In the genomic region with DNA sequence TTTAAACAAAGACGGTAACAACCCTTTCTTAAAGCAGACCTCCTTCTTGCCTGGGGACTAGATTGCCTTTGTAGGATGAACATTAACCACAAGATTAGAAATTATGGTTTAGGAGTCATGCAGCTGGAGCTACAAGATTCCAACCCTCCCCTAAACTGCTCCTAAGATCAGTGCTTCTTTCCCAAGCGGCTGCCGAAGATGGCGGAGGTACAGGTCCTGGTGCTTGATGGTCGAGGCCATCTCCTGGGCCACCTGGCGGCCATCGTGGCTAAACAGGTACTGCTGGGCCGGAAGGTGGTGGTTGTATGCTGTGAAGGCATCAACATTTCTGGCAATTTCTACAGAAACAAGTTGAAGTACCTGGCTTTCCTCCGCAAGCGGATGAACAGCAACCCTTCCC, we compare ENCODE assay signal across 1 cellular context. TPM values are rescaled to one million over a fixed set of nuclear protein-coding genes. Genes with fewer than 3 reads are reported as not detected.
"Had no signal": no experiment of that assay in that cellular context is flagged by ENCODE, and none has a peak within 500 bp of the region (broad histone marks: within the 10 kb centered on the region; RNA-seq: fewer than 3 reads in every experiment).

No MANE protein-coding gene starts in this region.

RNA-seq across cellular contexts. Expression of gene GPRC5A, which starts 16.1 kb away (rescaled TPM):
- total RNA-seq: naive thymus-derived CD8-positive, alpha-beta T cell had no signal
- polyA plus RNA-seq: naive thymus-derived CD8-positive, alpha-beta T cell had no signal
